In the genomic region with DNA sequence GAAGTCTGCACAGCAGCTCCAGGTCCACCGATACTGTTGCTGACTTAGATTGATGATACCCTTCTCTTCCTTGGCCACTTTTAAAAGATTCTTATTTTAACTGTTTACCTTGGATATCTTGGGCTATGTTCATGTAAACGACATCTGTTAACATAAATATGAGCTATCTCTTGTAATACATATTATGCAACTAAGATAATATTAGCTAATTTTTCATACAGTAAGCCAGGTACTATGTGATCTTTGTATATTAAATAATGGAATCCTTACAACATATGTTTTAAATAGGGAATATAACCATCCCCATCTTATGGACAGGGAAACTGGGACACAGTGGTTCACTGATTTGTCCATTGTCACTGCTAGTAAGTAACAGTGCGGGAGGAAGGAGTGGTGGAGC, we compare ENCODE assay signal across 23 cellular contexts. TPM values are rescaled to one million over a fixed set of nuclear protein-coding genes. Genes with fewer than 3 reads are reported as not detected.
A peak's percentile ranks its signal among the peaks of the same experiment; 100 is the strongest.
DNase-seq lines count a peak whose midpoint lies in the region; ATAC-seq, FAIRE-seq and TF ChIP-seq lines count a peak whose summit lies in the region.
"Had no signal": no experiment of that assay in that cellular context is flagged by ENCODE, and none has a peak within 500 bp of the region (broad histone marks: within the 10 kb centered on the region; RNA-seq: fewer than 3 reads in every experiment).

No MANE protein-coding gene starts in this region.

- no peaks in the 10 kb centered on the region; the same call in 1 of the 2 replicates for H3K27me3 Mint-ChIP-seq in HFFc6 (ENCODE audit: insufficient read depth)

- FAIRE-seq in GM12878 (lab: Jason Lieb, UNC) = no peak
- FAIRE-seq in kidney (lab: Jason Lieb, UNC) = no peak
- FAIRE-seq: small intestine had no signal

- BruUV-seq in GM12878 (replicated peaks; lab: Mats Ljungman, UMichigan) = no TSS peak

- SMC1A ChIA-PET in GM12878 (lab: Charles Lee; ENCODE audit: uncharacterized antibody, unreplicated experiment) = interaction anchor here (1.2 kb wide), 1 partner anchor 53 kb away, joined by 3 read pairs; no protein-coding TSS in a partner anchor

- H3K9me3 ChIP-seq in GM12878 (replicated peaks; ENCODE audit: control insufficient read depth, insufficient read depth, low read length) (no peaks in the 10 kb centered on the region), kidney (ENCODE audit: control insufficient read depth in 1 of 2, low read length in 2 of 2) (no peaks in the 10 kb centered on the region), suprapubic skin (no peaks in the 10 kb centered on the region)
- H3K9me3 ChIP-seq: colonic mucosa, mucosa of descending colon, Peyer's patch had no signal

- H3K36me3 Mint-ChIP-seq in HFFc6 (ENCODE audit: low read depth) = no peaks in the 10 kb centered on the region
- H3K36me3 Mint-ChIP-seq: activated naive CD8-positive, alpha-beta T cell treated with anti-CD3 and anti-CD28 coated beads for 36 hours; natural killer cell treated with Interleukin-12 subunit alpha and Interleukin-12 subunit beta and Interleukin-15 and Interleukin-18, amount 100 ng/mL, for 72 hours had no signal

- H3K4me3 Mint-ChIP-seq in HFFc6 = peak overlapping the region; percentile 78; the same call in 1 of the 2 replicates
- H3K4me3 Mint-ChIP-seq: activated naive CD8-positive, alpha-beta T cell treated with anti-CD3 and anti-CD28 coated beads for 36 hours had no signal

- H3K4me3 ChIP-seq in GM12878 = no peak overlapping the region
- peak overlapping the region; percentile 60 to 61 for H3K4me3 ChIP-seq in kidney (ENCODE audit: low read length in 2 of 2)
- no peak overlapping the region for H3K4me3 ChIP-seq in suprapubic skin
- H3K4me3 ChIP-seq: cardiac muscle cell, colonic mucosa, mucosa of descending colon, Peyer's patch had no signal

- no peaks in the 10 kb centered on the region for H4K20me1 ChIP-seq in GM12878 (ENCODE audit: control insufficient read depth, insufficient read depth)

- H3K9ac ChIP-seq in GM12878 (ENCODE audit: control insufficient read depth, insufficient read depth, low read length) (no peak overlapping the region), kidney (ENCODE audit: low read length in 2 of 2) (no peak overlapping the region)

- H3K4me1 ChIP-seq in GM12878 (ENCODE audit: control insufficient read depth, insufficient read depth, low read length) = peaks cover 16% of the 10 kb centered on the region
- peaks cover 17 to 22% of the 10 kb centered on the region in 2 donors for H3K4me1 ChIP-seq in kidney (ENCODE audit: control insufficient read depth in 1 of 2, insufficient read depth in 1 of 2, low read depth in 1 of 2, low read length in 2 of 2)
- H3K4me1 ChIP-seq in suprapubic skin = peaks cover 34% of the 10 kb centered on the region
- H3K4me1 ChIP-seq: colonic mucosa had no signal

- peak overlapping the region; percentile 93 for H3K27ac Mint-ChIP-seq in HFFc6
- H3K27ac Mint-ChIP-seq: activated naive CD8-positive, alpha-beta T cell treated with anti-CD3 and anti-CD28 coated beads for 36 hours had no signal

- intact Hi-C loops in GM12878 (cut with micrococcal nuclease; ENCODE audit: unreplicated experiment) (no loop called here), kidney (cut with DNase I) (no loop called here)

- RAD21 ChIA-PET in GM12878 (lab: Charles Lee; ENCODE audit: unreplicated experiment) = no interaction called here

- POLR2A ChIA-PET in GM12878 (lab: Charles Lee) = no interaction called here

- DNase-seq in HFFc6 (no peak), GM12878 (ENCODE audit: low read depth, low spot score) (no peak), kidney (no peak), suprapubic skin (ENCODE audit: low spot score in 2 of 2) (no peak), HPDE6-E6E7 (ENCODE audit: extremely low spot score) (no peak), NCI-H1092 treated with DMSO at 0.1 percent for 48 hours (lab: John Stamatoyannopoulos, UW) (no peak)
- DNase-seq in activated CD8-positive, alpha-beta memory T cell treated with anti-CD3 and anti-CD28 coated beads, Interleukin-2, amount 50 U/mL, for 4 hours = no peak
- DNase-seq: activated CD4-positive, alpha-beta T cell treated with anti-CD3 and anti-CD28 coated beads for 48 hours; activated effector memory CD4-positive, alpha-beta T cell treated with anti-CD3 and anti-CD28 coated beads, Interleukin-2, amount 50 U/mL, for 16 hours; activated naive CD8-positive, alpha-beta T cell treated with anti-CD3 and anti-CD28 coated beads for 36 hours; effector CD4-positive, alpha-beta T cell; NCI-H1092; NCI-H187; NCI-H82; small intestine; stimulated activated naive CD4-positive, alpha-beta T cell; WERI-Rb-1 had no signal

- no peak for TF ChIP-seq RAD21 in GM12878 (IDR thresholded peaks at IDR 0.05; ENCODE audit: insufficient read depth, low read depth, low read length)

- TF ChIP-seq CTCF in HFFc6 (IDR thresholded peaks at IDR 0.05) = no peak
- TF ChIP-seq CTCF in GM12878 (IDR thresholded peaks at IDR 0.05 in 2 of 3, conservative IDR thresholded peaks at IDR 0.05 in 1 of 3; ENCODE audit: control insufficient read depth in 2 of 3, extremely low read depth in 1 of 3, insufficient read depth in 1 of 3, low read depth in 3 of 3, low read length in 3 of 3) = no peak
- no peak for TF ChIP-seq CTCF in kidney (IDR thresholded peaks at IDR 0.05; ENCODE audit: borderline replicate concordance, extremely low read depth, insufficient read depth)
- no peak for TF ChIP-seq CTCF in suprapubic skin (IDR thresholded peaks at IDR 0.05)

- 82% methylated on average over 3 of the region's 3 CpGs for WGBS in GM12878 (ENCODE audit: insufficient coverage, insufficient replicate concordance, low lambda C conversion rate, missing lambda C conversion rate)
- WGBS in suprapubic skin = 48% methylated on average over 3 of the region's 3 CpGs

- TF ChIP-seq EP300 in GM12878 (IDR thresholded peaks at IDR 0.05; ENCODE audit: borderline replicate concordance in 1 of 2, control insufficient read depth in 1 of 2, low read depth in 2 of 2, low read length in 2 of 2) (no peak), suprapubic skin (IDR thresholded peaks at IDR 0.05) (no peak)

- in situ Hi-C loops in GM12878 (cut with MboI) = no loop called here

- peak overlapping the region; percentile 89 for H3K4me2 ChIP-seq in GM12878 (ENCODE audit: control insufficient read depth, insufficient read depth)

- TF ChIP-seq POLR2A in GM12878 (IDR thresholded peaks at IDR 0.05; ENCODE audit: low read depth, low read length) = no peak
- no peak for TF ChIP-seq POLR2A in suprapubic skin (IDR thresholded peaks at IDR 0.05)

- H3K79me2 ChIP-seq in GM12878 (ENCODE audit: control insufficient read depth, insufficient read depth, low read length) = peaks cover 4% of the 10 kb centered on the region; the same call in 1 of the 2 replicates

- H3K27ac ChIP-seq in GM12878 (ENCODE audit: control insufficient read depth, insufficient read depth) (no peak overlapping the region), kidney (ENCODE audit: low read depth in 2 of 2, low read length in 2 of 2) (peak overlapping the region in 1 of 2 donors; percentile 48), suprapubic skin (peak overlapping the region; percentile 66)
- H3K27ac ChIP-seq: cardiac muscle cell, colonic mucosa, WERI-Rb-1 had no signal

- H2AFZ ChIP-seq in GM12878 (ENCODE audit: control insufficient read depth, low read depth, low read length) = no peak overlapping the region

- ATAC-seq in GM12878 = no peak
- ATAC-seq: HCT116; natural killer cell treated with Interleukin-12 subunit alpha and Interleukin-12 subunit beta and Interleukin-15 and Interleukin-18, amount 100 ng/mL, for 72 hours had no signal

- CTCF ChIA-PET in GM12878 (lab: Yijun Ruan, JAX) = interaction anchor here (1.3 kb wide), 1 partner anchor 13 kb away, joined by 3 read pairs; no protein-coding TSS in a partner anchor

- H3K27me3 ChIP-seq in GM12878 (replicated peaks in 1 of 2; ENCODE audit: control insufficient read depth in 2 of 2, insufficient read depth in 2 of 2, low read length in 1 of 2) = no peaks in the 10 kb centered on the region
- no peaks in the 10 kb centered on the region for H3K27me3 ChIP-seq in suprapubic skin
- H3K27me3 ChIP-seq: cardiac muscle cell, colonic mucosa, Peyer's patch had no signal

- H3K4me1 Mint-ChIP-seq in HFFc6 (ENCODE audit: low read depth) = peaks cover 37% of the 10 kb centered on the region

- no peaks in the 10 kb centered on the region for H3K9me3 Mint-ChIP-seq in HFFc6
- H3K9me3 Mint-ChIP-seq: activated naive CD8-positive, alpha-beta T cell treated with anti-CD3 and anti-CD28 coated beads for 36 hours; natural killer cell treated with Interleukin-12 subunit alpha and Interleukin-12 subunit beta and Interleukin-15 and Interleukin-18, amount 100 ng/mL, for 72 hours had no signal

- H3K36me3 ChIP-seq in GM12878 (ENCODE audit: control insufficient read depth in 2 of 2, insufficient read depth in 2 of 2, low read length in 1 of 2) (peaks cover 0 to 6% of the 10 kb centered on the region in 2 experiments; a peak in 1 of 4 replicates), kidney (ENCODE audit: control insufficient read depth in 1 of 2, insufficient read depth in 2 of 2, low read length in 2 of 2) (no peaks in the 10 kb centered on the region), suprapubic skin (no peaks in the 10 kb centered on the region)
- H3K36me3 ChIP-seq: colonic mucosa, Peyer's patch, WERI-Rb-1 had no signal

TF ChIP-seq in GM12878, 131 proteins besides CTCF, POLR2A, EP300 and RAD21 (continues in another document):
- no peak for TF ChIP-seq CBFB (IDR thresholded peaks at IDR 0.05; ENCODE audit: low read depth)

RNA-seq across cellular contexts. Expression of a gene that starts 37.9 kb away (rescaled TPM):
- total RNA-seq in HFFc6 (2021; fragmentation: NEBNext Ultra II Directional; extraction: Animal tissue kit (Norgen Biotek cat#: 25700)) = 10 to 100 TPM in 1 of 6 experiments, 1 to 10 TPM in 5; 5.9 to 10.1 (median 8.7) TPM
- total RNA-seq in GM12878 (2013; cell fraction: nucleolus; rRNA removed) = 34.1 and 37.8 TPM in 2 replicates
- 29.8 and 35.1 TPM in 2 replicates for total RNA-seq in GM12878 (2014; rRNA removed)
- 34.3 and 34.4 TPM in 2 replicates for total RNA-seq in GM12878 (2014; rRNA removed; fragmentation: Illumina TruSeq; extraction: Trizol)
- 40.5 and 41.4 TPM in 2 replicates for total RNA-seq in GM12878 (2021)
- polyA plus RNA-seq in GM12878 (2011; ENCODE audit: low read depth) = 26.7 TPM
- polyA plus RNA-seq in GM12878 (2011; rRNA removed) = 26.3 and 37.7 TPM in 2 replicates
- polyA plus RNA-seq in GM12878 (2011; cell fraction: cytosol; rRNA removed) = 17.5 and 18.5 TPM in 2 replicates
- 24.6 and 30.7 TPM in 2 replicates for polyA plus RNA-seq in GM12878 (2011; cell fraction: nucleus; rRNA removed)
- 30.9 and 49.8 TPM in 2 replicates for polyA plus RNA-seq in GM12878 (2012)
- 43.3 and 52.1 TPM in 2 replicates for polyA plus RNA-seq in GM12878 (2014; fragmentation: Illumina TruSeq; extraction: Trizol)
- 10 to 100 TPM; 16.4 to 17.4 TPM for polyA plus RNA-seq in GM12878 (2014; fragmentation: Nextera tagmentation; extraction: Ambion mirVana)
- 32.5 and 36.4 TPM in 2 replicates for polyA plus RNA-seq in GM12878 (2014; rRNA removed)
- polyA plus RNA-seq in GM12878 (2016; fragmentation: Nextera tagmentation; extraction: Ambion mirVana) = 10 to 100 TPM; 44.1 to 46.2 TPM
- 25.6 and 35.8 TPM in 2 replicates for polyA minus RNA-seq in GM12878 (2011; rRNA and poly(A)+ RNA removed)
- polyA minus RNA-seq in GM12878 (2011; cell fraction: cytosol; rRNA and poly(A)+ RNA removed) = 8.7 and 9.7 TPM in 2 replicates
- polyA minus RNA-seq in GM12878 (2011; cell fraction: nucleus; rRNA and poly(A)+ RNA removed) = 14.4 and 16.5 TPM in 2 replicates
- 14.7 TPM for total RNA-seq in kidney
- 10.1 TPM for polyA plus RNA-seq in kidney (ENCODE audit: insufficient read depth, low read depth, low replicate concordance)
- total RNA-seq in suprapubic skin = 100 to 1,000 TPM in 1 of 4 donors, 10 to 100 TPM in 3; 74.6 to 100 (median 78.5) TPM

Comparison
In these comparisons a context has a peak if more than half of its experiments do, and no peak if none do; other contexts are left out.
1. H3K4me3 ChIP-seq: peak in kidney (2 of 2); none in GM12878 (single experiment) and suprapubic skin (single experiment).